Comparison of ENCODE assay signal across 16 cellular contexts in the genomic region with DNA sequence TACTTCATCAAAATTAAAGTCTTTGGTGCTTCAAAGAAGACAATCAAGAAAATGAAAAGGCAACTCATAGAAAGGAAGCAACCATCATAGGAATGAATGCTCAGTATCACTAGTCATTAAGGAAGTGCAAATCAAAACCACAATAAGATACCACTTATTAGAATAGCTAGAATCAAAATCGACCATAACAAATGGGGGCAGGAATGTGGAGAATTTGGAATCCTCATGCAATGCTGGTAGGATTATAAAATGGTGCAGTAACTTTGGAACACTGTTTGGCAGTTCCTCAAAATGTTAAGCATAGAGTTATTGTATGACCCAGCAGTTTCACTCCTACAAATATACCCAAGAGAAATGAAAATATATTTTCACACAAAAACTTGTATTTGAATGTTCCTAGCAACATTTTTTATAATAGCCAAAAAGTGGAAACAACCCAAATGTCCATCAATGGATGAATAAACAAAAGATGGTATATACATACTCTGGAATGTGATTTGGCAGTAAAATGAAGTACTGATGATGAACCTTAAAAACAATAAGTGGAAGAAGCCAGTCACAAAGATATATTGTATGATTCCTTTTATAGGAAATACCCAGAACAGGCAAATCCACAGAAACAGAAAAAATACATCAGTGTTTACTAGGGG.
DNase-seq lines count a peak whose midpoint lies in the region; ATAC-seq, FAIRE-seq and TF ChIP-seq lines count a peak whose summit lies in the region.
"Had no signal": no experiment of that assay in that cellular context is flagged by ENCODE, and none has a peak within 500 bp of the region (broad histone marks: within the 10 kb centered on the region; RNA-seq: fewer than 3 reads in every experiment).

No MANE protein-coding gene starts in this region.

- H3K36me3 ChIP-seq in astrocyte (ENCODE audit: insufficient read depth, low read length) (no peaks in the 10 kb centered on the region), smooth muscle cell (ENCODE audit: low read depth) (no peaks in the 10 kb centered on the region), upper lobe of left lung (no peaks in the 10 kb centered on the region)
- H3K36me3 ChIP-seq: HAP-1 had no signal

- H3K9ac ChIP-seq in astrocyte (ENCODE audit: low read length) (no peak overlapping the region), smooth muscle cell (ENCODE audit: low read depth) (no peak overlapping the region)

- H3K4me2 ChIP-seq in astrocyte (ENCODE audit: low read length) (no peak overlapping the region), smooth muscle cell (no peak overlapping the region)
- H3K4me2 ChIP-seq: A549 had no signal

- H3K4me3 Mint-ChIP-seq in astrocyte (ENCODE audit: unreplicated experiment): no peak overlapping the region
- H3K4me3 Mint-ChIP-seq: CD14-positive monocyte; CD8-positive, alpha-beta T cell had no signal

- H3K9me3 Mint-ChIP-seq in astrocyte (ENCODE audit: unreplicated experiment): no peaks in the 10 kb centered on the region
- H3K9me3 Mint-ChIP-seq: CD8-positive, alpha-beta T cell had no signal

- H3K9me3 ChIP-seq in astrocyte (ENCODE audit: insufficient read depth, low read depth, low read length) (no peaks in the 10 kb centered on the region), smooth muscle cell (replicated peaks; ENCODE audit: low read depth) (no peaks in the 10 kb centered on the region), upper lobe of left lung (no peaks in the 10 kb centered on the region)
- H3K9me3 ChIP-seq: A549, HAP-1 had no signal

- no peak overlapping the region for H3K27ac Mint-ChIP-seq in astrocyte (ENCODE audit: unreplicated experiment)
- H3K27ac Mint-ChIP-seq: CD14-positive monocyte; CD8-positive, alpha-beta T cell had no signal

- no peaks in the 10 kb centered on the region for H3K4me1 Mint-ChIP-seq in astrocyte (ENCODE audit: low read depth, unreplicated experiment)
- H3K4me1 Mint-ChIP-seq: CD14-positive monocyte had no signal

- no peaks in the 10 kb centered on the region for H3K4me1 ChIP-seq in astrocyte (ENCODE audit: insufficient read depth, low read length)
- no peaks in the 10 kb centered on the region for H3K4me1 ChIP-seq in smooth muscle cell (ENCODE audit: low read depth)
- H3K4me1 ChIP-seq in upper lobe of left lung: no peaks in the 10 kb centered on the region
- H3K4me1 ChIP-seq: A549, HAP-1 had no signal

- 62% methylated on average over 1 of the region's 1 CpG for WGBS in smooth muscle cell (ENCODE audit: low lambda C conversion rate)
- WGBS in upper lobe of left lung, 2 donors: 24 to 38% methylated on average over 1 of the region's 1 CpG

- H3F3A ChIP-seq in smooth muscle cell (ENCODE audit: low read depth): no peaks in the 10 kb centered on the region

- peak; percentile 18 for DNase-seq in astrocyte (ENCODE audit: low read depth)
- DNase-seq in dermis microvascular lymphatic vessel endothelial cell (ENCODE audit: low read depth in 2 of 2): peak; percentile 26 to 62
- peak; percentile 3 for DNase-seq in iris pigment epithelial cell (ENCODE audit: low read depth)
- DNase-seq in smooth muscle cell (lab: John Stamatoyannopoulos, UW; ENCODE audit: unreplicated experiment): no peak
- no peak for DNase-seq in upper lobe of left lung
- DNase-seq in DMS53 treated with DMSO at 0.1 percent for 48 hours (lab: John Stamatoyannopoulos, UW; ENCODE audit: unreplicated experiment): no peak
- DNase-seq: CD8-positive, alpha-beta T cell; COR-L47; DMS153; DND-41; GF-D8 had no signal

- no peak for FAIRE-seq in astrocyte (lab: Jason Lieb, UNC)
- FAIRE-seq: A549, D721Med, H1 had no signal

- no peak for TF ChIP-seq POLR2A in upper lobe of left lung (IDR thresholded peaks at IDR 0.05)

- H2AFZ ChIP-seq in astrocyte (ENCODE audit: low read depth, low read length) (no peak overlapping the region), smooth muscle cell (ENCODE audit: low read depth) (no peak overlapping the region)

- no peaks in the 10 kb centered on the region for H3K27me3 ChIP-seq in astrocyte (ENCODE audit: insufficient read depth, low read length)
- no peaks in the 10 kb centered on the region for H3K27me3 ChIP-seq in smooth muscle cell (ENCODE audit: low read depth)
- H3K27me3 ChIP-seq in upper lobe of left lung: no peaks in the 10 kb centered on the region

- no peak for TF ChIP-seq EP300 in upper lobe of left lung (IDR thresholded peaks at IDR 0.05)

- no peak overlapping the region for H3K27ac ChIP-seq in astrocyte (ENCODE audit: low read depth, low read length)
- no peak overlapping the region for H3K27ac ChIP-seq in smooth muscle cell (ENCODE audit: low read depth)
- no peak overlapping the region for H3K27ac ChIP-seq in upper lobe of left lung
- H3K27ac ChIP-seq: A549 had no signal

- no peaks in the 10 kb centered on the region for H3K27me3 Mint-ChIP-seq in astrocyte (ENCODE audit: low read depth, unreplicated experiment)

- H3K79me2 ChIP-seq in astrocyte (ENCODE audit: insufficient read depth, low read length): no peaks in the 10 kb centered on the region
- no peaks in the 10 kb centered on the region for H3K79me2 ChIP-seq in smooth muscle cell (ENCODE audit: low read depth)

- ATAC-seq in upper lobe of left lung (ENCODE audit: low FRiP score in 2 of 2): no peak
- ATAC-seq: A549; CD8-positive, alpha-beta T cell had no signal

- H3K4me3 ChIP-seq in astrocyte (ENCODE audit: insufficient read depth, low read depth, low read length) (no peak overlapping the region), smooth muscle cell (no peak overlapping the region), upper lobe of left lung (no peak overlapping the region)
- H3K4me3 ChIP-seq: A549, HAP-1 had no signal

- no peak for TF ChIP-seq CTCF in astrocyte (IDR thresholded peaks at IDR 0.05; ENCODE audit: insufficient read depth, low read depth, low read length)
- TF ChIP-seq CTCF in smooth muscle cell (IDR thresholded peaks at IDR 0.05; ENCODE audit: borderline replicate concordance, insufficient read depth, poor library complexity, severe bottlenecking): no peak
- no peak for TF ChIP-seq CTCF in upper lobe of left lung (IDR thresholded peaks at IDR 0.05)

- no peaks in the 10 kb centered on the region for H3K36me3 Mint-ChIP-seq in astrocyte (ENCODE audit: low read depth, unreplicated experiment)
- H3K36me3 Mint-ChIP-seq: CD14-positive monocyte; CD8-positive, alpha-beta T cell had no signal

- H4K20me1 ChIP-seq in astrocyte (ENCODE audit: insufficient read depth, low read length) (no peaks in the 10 kb centered on the region), smooth muscle cell (ENCODE audit: low read depth) (no peaks in the 10 kb centered on the region)

Comparison
In these comparisons a context has a peak if more than half of its experiments do, and no peak if none do; other contexts are left out.
1. DNase-seq: peak in astrocyte (single experiment), dermis microvascular lymphatic vessel endothelial cell (2 of 2) and iris pigment epithelial cell (single experiment); none in smooth muscle cell (single experiment), upper lobe of left lung (0 of 2) and DMS53 treated with DMSO at 0.1 percent for 48 hours (single experiment).